8 cellular contexts compared by ENCODE assay signal in the genomic region with DNA sequence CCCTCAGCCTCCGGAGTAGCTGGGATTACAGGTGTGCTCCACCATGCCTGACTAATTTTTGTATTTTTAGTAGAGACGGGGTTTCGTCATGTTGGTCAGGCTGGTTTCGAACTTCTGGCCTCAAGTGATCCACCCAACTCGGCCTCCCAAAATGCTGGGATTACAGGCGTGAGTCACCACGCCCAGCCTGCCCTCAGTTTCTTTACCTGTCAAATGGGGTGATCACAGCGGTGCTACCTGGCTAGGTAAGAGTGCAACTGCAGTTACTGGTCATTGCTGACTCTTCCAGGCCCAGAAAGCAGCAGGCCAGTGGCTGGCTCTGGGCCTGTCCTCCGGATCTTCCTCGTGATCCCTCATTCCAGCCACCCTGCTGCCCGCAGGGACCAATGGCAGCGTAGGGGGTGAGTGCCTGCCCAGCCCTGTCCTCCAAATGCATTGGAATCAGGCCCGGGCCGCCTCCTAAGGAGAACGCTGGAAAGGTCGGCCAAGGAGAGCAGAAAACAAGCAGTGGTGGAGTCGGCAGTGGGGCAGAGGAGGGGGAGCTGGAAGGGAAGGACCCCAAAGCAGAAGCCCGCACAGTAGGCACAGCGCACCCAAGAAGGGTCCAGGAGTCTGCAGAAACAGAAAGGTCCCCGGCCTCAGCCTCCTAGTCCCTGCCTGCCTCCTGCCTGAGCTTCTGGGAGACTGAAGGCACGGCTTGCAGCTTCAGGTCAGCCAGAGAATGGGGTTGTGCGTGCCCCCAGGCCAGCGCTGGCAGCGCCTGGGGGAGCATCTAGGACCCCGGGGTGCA. TPM values are rescaled to one million over a fixed set of nuclear protein-coding genes. Genes with fewer than 3 reads are reported as not detected.
DNase-seq lines count a peak whose midpoint lies in the region; ATAC-seq and TF ChIP-seq lines count a peak whose summit lies in the region.

No MANE protein-coding gene starts in this region.

- H3K27me3 ChIP-seq in mesendoderm (ENCODE audit: insufficient read depth, low read length, poor library complexity) (no peaks in the 10 kb centered on the region), upper lobe of right lung (no peaks in the 10 kb centered on the region)

- no peaks in the 10 kb centered on the region for H3K36me3 ChIP-seq in mesendoderm (ENCODE audit: control insufficient read depth, insufficient read depth, low read length)
- H3K36me3 ChIP-seq in upper lobe of right lung, result no peaks in the 10 kb centered on the region

- no peak overlapping the region for H3K4ac ChIP-seq in mesendoderm (ENCODE audit: low read depth, low read length)

- peak overlapping the region; percentile 84 for H3K56ac ChIP-seq in mesendoderm (ENCODE audit: low read length)

- H3K4me3 Mint-ChIP-seq in activated T-cell treated with anti-CD3 and anti-CD28 coated beads, Interleukin-2, amount 50 U/mL, for 4 hours, result peak overlapping the region; percentile 91
- H3K4me3 Mint-ChIP-seq in dendritic cell treated with granulocyte-macrophage colony-stimulating factor and Interleukin-4, amounts not matched to agents 40 ng/mL and 50 ng/mL, for 4 days, result peak overlapping the region; percentile 88

- H2BK5ac ChIP-seq in mesendoderm (ENCODE audit: low read length), result no peak overlapping the region

- no peak overlapping the region for H3K4me2 ChIP-seq in mesendoderm (ENCODE audit: low read length)

- H3K36me3 Mint-ChIP-seq in activated T-cell treated with anti-CD3 and anti-CD28 coated beads, Interleukin-2, amount 50 U/mL, for 4 hours (ENCODE audit: insufficient read depth), result no peaks in the 10 kb centered on the region
- peaks cover 12% of the 10 kb centered on the region for H3K36me3 Mint-ChIP-seq in dendritic cell treated with granulocyte-macrophage colony-stimulating factor and Interleukin-4, amounts not matched to agents 40 ng/mL and 50 ng/mL, for 4 days (ENCODE audit: low read depth)

- WGBS in mesendoderm (ENCODE audit: extremely low coverage, insufficient coverage, low lambda C conversion rate), result no CpG with 5 or more reads among the region's 25 CpGs

- H3K4me1 Mint-ChIP-seq in activated T-cell treated with anti-CD3 and anti-CD28 coated beads, Interleukin-2, amount 50 U/mL, for 4 hours (ENCODE audit: low read depth), result peaks cover 27% of the 10 kb centered on the region
- H3K4me1 Mint-ChIP-seq in dendritic cell treated with granulocyte-macrophage colony-stimulating factor and Interleukin-4, amounts not matched to agents 40 ng/mL and 50 ng/mL, for 4 days (ENCODE audit: low read depth), result peaks cover 61% of the 10 kb centered on the region

- H2AK5ac ChIP-seq in mesendoderm (ENCODE audit: low read length), result no peak overlapping the region

- H3K79me1 ChIP-seq in mesendoderm (ENCODE audit: low read length), result no peaks in the 10 kb centered on the region

- intact Hi-C loops in dendritic cell treated with granulocyte-macrophage colony-stimulating factor and Interleukin-4, amounts not matched to agents 40 ng/mL and 50 ng/mL, for 4 days (cut with micrococcal nuclease), result loop anchor here (5.0 kb wide), 1 partner anchor 121 kb away; no protein-coding TSS in a partner anchor
- intact Hi-C loops in upper lobe of right lung (cut with DNase I), result no loop called here

- peak overlapping the region; percentile 92 for H3K27ac Mint-ChIP-seq in dendritic cell treated with granulocyte-macrophage colony-stimulating factor and Interleukin-4, amounts not matched to agents 40 ng/mL and 50 ng/mL, for 4 days

- H2BK120ac ChIP-seq in mesendoderm (ENCODE audit: low read depth, low read length), result no peak overlapping the region

- no peak for TF ChIP-seq CTCF in upper lobe of right lung (IDR thresholded peaks at IDR 0.05)

- H3K4me3 ChIP-seq in mesendoderm (ENCODE audit: low read length) (no peak overlapping the region), upper lobe of right lung (peak overlapping the region; percentile 78)

- H3K79me2 ChIP-seq in mesendoderm (ENCODE audit: control insufficient read depth, insufficient read depth, low read length), result no peaks in the 10 kb centered on the region

- no peaks in the 10 kb centered on the region for H3K9me3 Mint-ChIP-seq in activated T-cell treated with anti-CD3 and anti-CD28 coated beads, Interleukin-2, amount 50 U/mL, for 4 hours
- H3K9me3 Mint-ChIP-seq in dendritic cell treated with granulocyte-macrophage colony-stimulating factor and Interleukin-4, amounts not matched to agents 40 ng/mL and 50 ng/mL, for 4 days, result no peaks in the 10 kb centered on the region

- peak overlapping the region; percentile 45 for H3K23ac ChIP-seq in mesendoderm (ENCODE audit: low read length)

- H3K27ac ChIP-seq in mesendoderm (ENCODE audit: low read depth, low read length) (no peak overlapping the region), upper lobe of right lung (peak overlapping the region; percentile 91)

- H4K8ac ChIP-seq in mesendoderm (ENCODE audit: low read depth, low read length), result no peak overlapping the region

- H3K18ac ChIP-seq in mesendoderm (ENCODE audit: low read length), result no peak overlapping the region

- H3K9ac ChIP-seq in mesendoderm (ENCODE audit: low read length), result peak overlapping the region; percentile 70

- H2BK15ac ChIP-seq in mesendoderm (replicated peaks; ENCODE audit: low read depth), result no peak overlapping the region

- H3K4me1 ChIP-seq in mesendoderm (ENCODE audit: control insufficient read depth, low read depth, low read length) (no peaks in the 10 kb centered on the region), upper lobe of right lung (peaks cover 27% of the 10 kb centered on the region)

- no peaks in the 10 kb centered on the region for H3K27me3 Mint-ChIP-seq in activated T-cell treated with anti-CD3 and anti-CD28 coated beads, Interleukin-2, amount 50 U/mL, for 4 hours (ENCODE audit: low read depth)
- H3K27me3 Mint-ChIP-seq in dendritic cell treated with granulocyte-macrophage colony-stimulating factor and Interleukin-4, amounts not matched to agents 40 ng/mL and 50 ng/mL, for 4 days, result peaks cover 7% of the 10 kb centered on the region

- H3K9me3 ChIP-seq in upper lobe of right lung, result no peaks in the 10 kb centered on the region

- DNase-seq in activated T-cell treated with anti-CD3 and anti-CD28 coated beads, Interleukin-2, amount 50 U/mL, for 4 hours, result no peak
- no peak for DNase-seq in activated T-cell treated with anti-CD3 and anti-CD28 coated beads, Interleukin-2, amount 50 U/mL, for 48 hours
- DNase-seq in mesendoderm (no peak), upper lobe of right lung (peak; percentile 86), SIG-M5 (lab: John Stamatoyannopoulos, UW) (no peak), NCI-H226 (no peak), left lobe of liver (ENCODE audit: low spot score) (no peak)

- ATAC-seq in activated T-cell treated with anti-CD3 and anti-CD28 coated beads, Interleukin-2, amount 50 U/mL, for 4 hours, result no peak
- ATAC-seq in upper lobe of right lung (peak; percentile 33), left lobe of liver (no peak)

- no peak overlapping the region for H4K5ac ChIP-seq in mesendoderm (ENCODE audit: low read length)

RNA-seq across cellular contexts. Expression of gene SLC27A1, which starts 1.8 kb away (rescaled TPM):
- total RNA-seq in activated T-cell treated with anti-CD3 and anti-CD28 coated beads, Interleukin-2, amount 50 U/mL, for 4 hours, result 1 to 10 TPM; 1.5 to 2.1 (median 2.0) TPM
- 2.0 TPM for polyA plus RNA-seq in mesendoderm (2013, experiment 1 of 2)
- 1.8 TPM for polyA plus RNA-seq in mesendoderm (2013, experiment 2 of 2)
- total RNA-seq in upper lobe of right lung (27.8 TPM), left lobe of liver (7.0 TPM)

RNA-seq across cellular contexts. Expression of gene NXNL1, which starts 7.8 kb away (rescaled TPM):
- not detected for total RNA-seq in activated T-cell treated with anti-CD3 and anti-CD28 coated beads, Interleukin-2, amount 50 U/mL, for 4 hours
- polyA plus RNA-seq in mesendoderm (2013, experiment 1 of 2), result not detected
- not detected for polyA plus RNA-seq in mesendoderm (2013, experiment 2 of 2)
- total RNA-seq in upper lobe of right lung (not detected), left lobe of liver (not detected)

RNA-seq across cellular contexts. Expression of gene TMEM221, which starts 20.0 kb away (rescaled TPM):
- not detected for total RNA-seq in activated T-cell treated with anti-CD3 and anti-CD28 coated beads, Interleukin-2, amount 50 U/mL, for 4 hours
- polyA plus RNA-seq in mesendoderm (2013, experiment 1 of 2), result 0.22 TPM
- 0.25 TPM for polyA plus RNA-seq in mesendoderm (2013, experiment 2 of 2)
- total RNA-seq in upper lobe of right lung (not detected), left lobe of liver (0.15 TPM)

RNA-seq across cellular contexts. Expression of gene PGLS, which starts 43.0 kb away (rescaled TPM):
- total RNA-seq in activated T-cell treated with anti-CD3 and anti-CD28 coated beads, Interleukin-2, amount 50 U/mL, for 4 hours, result 10 to 100 TPM; 59.4 to 61.6 (median 60.9) TPM
- 62.3 TPM for polyA plus RNA-seq in mesendoderm (2013, experiment 1 of 2)
- polyA plus RNA-seq in mesendoderm (2013, experiment 2 of 2), result 62.5 TPM
- total RNA-seq in upper lobe of right lung (78.0 TPM), left lobe of liver (38.9 TPM)

RNA-seq across cellular contexts. Expression of gene MVB12A, which starts 48.6 kb away (rescaled TPM):
- 10 to 100 TPM; 37.3 to 43.3 (median 38.6) TPM for total RNA-seq in activated T-cell treated with anti-CD3 and anti-CD28 coated beads, Interleukin-2, amount 50 U/mL, for 4 hours
- polyA plus RNA-seq in mesendoderm (2013, experiment 1 of 2), result 24.2 TPM
- 22.3 TPM for polyA plus RNA-seq in mesendoderm (2013, experiment 2 of 2)
- total RNA-seq in upper lobe of right lung (36.3 TPM), left lobe of liver (22.6 TPM)
